2 cellular contexts compared by ENCODE assay signal in genomic region chr10:44020322-44021111, GRCh38.
A peak's percentile ranks its signal among the peaks of the same experiment; 100 is the strongest.
TF ChIP-seq lines count a peak whose summit lies in the region.

No MANE protein-coding gene starts in this region.

TF ChIP-seq in GM12878, 131 proteins besides CTCF, POLR2A, EP300 and RAD21 (continued from another document and continues in another):
- TF ChIP-seq PRDM15 (CRISPR knock-in tag; IDR thresholded peaks at IDR 0.05) (no peak), HDAC2 (IDR thresholded peaks at IDR 0.05) (no peak), ZNF24 (IDR thresholded peaks at IDR 0.05) (no peak), MEF2A (IDR thresholded peaks at IDR 0.05; ENCODE audit: insufficient read depth, low read depth, low read length) (no peak), GABPA (IDR thresholded peaks at IDR 0.05; ENCODE audit: low read depth) (no peak), POLR2AphosphoS5 (IDR thresholded peaks at IDR 0.05; ENCODE audit: low read length) (no peak), CUX1 (IDR thresholded peaks at IDR 0.05; ENCODE audit: insufficient replicate concordance, low read depth, low read length) (no peak), HDGF (IDR thresholded peaks at IDR 0.05) (no peak), NFYA (IDR thresholded peaks at IDR 0.05; ENCODE audit: borderline replicate concordance, low read depth, low read length) (no peak), TCF12 (IDR thresholded peaks at IDR 0.05; ENCODE audit: low read depth, low read length) (peak; percentile 20; the same call in 1 of the 2 replicates), DPF2 (IDR thresholded peaks at IDR 0.05) (peak; percentile 21; the same call in 1 of the 2 replicates), CREM (IDR thresholded peaks at IDR 0.05; ENCODE audit: low read depth) (no peak), JUNB (IDR thresholded peaks at IDR 0.05) (0 out of 2 replicates have a peak, but pooled peaks have one; percentile 24), NRF1 (conservative IDR thresholded peaks at IDR 0.05; ENCODE audit: low read depth, low read length) (no peak), CHD4 (IDR thresholded peaks at IDR 0.05) (no peak)

TF ChIP-seq in SK-N-SH treated with all-trans-retinoic acid at 6 μM for 48 hours, 23 proteins besides CTCF, POLR2A, EP300 and RAD21 (continued from another document):
- TF ChIP-seq ZNF565 (CRISPR knock-in tag; conservative IDR thresholded peaks at IDR 0.05; ENCODE audit: low read depth), result no peak
- no peak for TF ChIP-seq PPARA (CRISPR knock-in tag; IDR thresholded peaks at IDR 0.05; ENCODE audit: borderline replicate concordance)
TF ChIP-seq in SK-N-SH treated with all-trans-retinoic acid at 6 μM for 48 hours: peak in this region for 0.
